Comparison of ENCODE assay signal across 24 cellular contexts in the genomic region with DNA sequence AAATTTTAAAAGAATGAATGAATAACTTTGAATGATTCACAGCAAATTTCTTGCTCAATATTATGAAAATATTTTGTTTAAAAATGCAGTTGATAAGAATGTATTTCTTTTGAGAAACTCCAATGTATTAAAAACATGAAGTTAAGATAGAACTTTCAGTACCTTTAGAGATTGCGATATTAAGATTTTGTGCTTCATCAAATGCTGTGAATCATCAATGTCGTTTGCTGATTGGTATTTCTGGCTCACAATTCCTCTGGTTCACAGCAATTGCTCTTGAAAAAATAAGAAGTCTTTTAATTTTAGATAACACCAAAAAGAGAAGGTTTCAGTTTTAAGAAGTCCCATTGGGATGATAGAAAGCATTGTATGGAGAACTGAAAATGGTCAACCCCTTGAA.
"Had no signal": no experiment of that assay in that cellular context is flagged by ENCODE, and none has a peak within 500 bp of the region (broad histone marks: within the 10 kb centered on the region; RNA-seq: fewer than 3 reads in every experiment).

No MANE protein-coding gene starts in this region.

- H3K4me3 ChIP-seq: left ventricle myocardium inferior, lower lobe of right lung, neural progenitor cell, pancreas, suprapubic skin, thyroid gland, upper lobe of left lung, uterus had no signal

- H2AFZ ChIP-seq: neural progenitor cell had no signal

- H3K9ac ChIP-seq: neural progenitor cell had no signal

- H3K4me1 ChIP-seq: left ventricle myocardium inferior, lower lobe of right lung, pancreas, upper lobe of left lung, uterus had no signal

- H3K9me3 ChIP-seq: lower lobe of right lung, pancreas, suprapubic skin, thyroid gland, upper lobe of left lung, uterus had no signal

- ATAC-seq: esophagus mucosa; foreskin keratinocyte; lower lobe of right lung; natural killer cell treated with Interleukin-12 subunit alpha and Interleukin-12 subunit beta and Interleukin-15 and Interleukin-18, amount 100 ng/mL, for 72 hours; pancreas; right cardiac atrium; stimulated activated effector memory CD8-positive, alpha-beta T cell treated with anti-CD3 and anti-CD28 coated beads, Interleukin-12 subunit alpha, Interleukin-12 subunit beta, amount 100 ng/mL, for 72 hours; stimulated activated naive CD8-positive, alpha-beta T cell treated with anti-CD3 and anti-CD28 coated beads, Interleukin-15, Interleukin-2, amounts not matched to agents 100 U/mL and 50 U/mL, for 24 hours had no signal

- DNase-seq: effector CD4-positive, alpha-beta T cell; endodermal cell; foreskin keratinocyte; immature natural killer cell; kidney; left cardiac atrium; left ventricle myocardium inferior; lower lobe of right lung; mesenchymal stem cell; midbrain; nucleus accumbens; pancreas; right cardiac atrium; stimulated activated CD4-positive, alpha-beta T cell treated with anti-CD3 and anti-CD28 coated beads, Interleukin-4, amount 100 ng/mL, for 1 hour; stimulated activated CD8-positive, alpha-beta memory T cell treated with anti-CD3 and anti-CD28 coated beads, Interleukin-4, amount 100 ng/mL, for 48 hours; stimulated activated naive CD8-positive, alpha-beta T cell treated with anti-CD3 and anti-CD28 coated beads, Interleukin-15, Interleukin-2, amounts not matched to agents 100 U/mL and 50 U/mL, for 24 hours; thyroid gland; upper lobe of left lung; uterus had no signal

- H3K27me3 ChIP-seq: foreskin keratinocyte, neural progenitor cell, pancreas, suprapubic skin, thyroid gland, upper lobe of left lung, uterus had no signal

- H3K27ac ChIP-seq: foreskin keratinocyte, left ventricle myocardium inferior, lower lobe of right lung, neural progenitor cell, pancreas, suprapubic skin, upper lobe of left lung, uterus had no signal

- H3K36me3 ChIP-seq: left ventricle myocardium inferior, lower lobe of right lung, neural progenitor cell, pancreas, suprapubic skin, thyroid gland, upper lobe of left lung, uterus had no signal
